ENCODE assay signal across 9 cellular contexts in the genomic region with DNA sequence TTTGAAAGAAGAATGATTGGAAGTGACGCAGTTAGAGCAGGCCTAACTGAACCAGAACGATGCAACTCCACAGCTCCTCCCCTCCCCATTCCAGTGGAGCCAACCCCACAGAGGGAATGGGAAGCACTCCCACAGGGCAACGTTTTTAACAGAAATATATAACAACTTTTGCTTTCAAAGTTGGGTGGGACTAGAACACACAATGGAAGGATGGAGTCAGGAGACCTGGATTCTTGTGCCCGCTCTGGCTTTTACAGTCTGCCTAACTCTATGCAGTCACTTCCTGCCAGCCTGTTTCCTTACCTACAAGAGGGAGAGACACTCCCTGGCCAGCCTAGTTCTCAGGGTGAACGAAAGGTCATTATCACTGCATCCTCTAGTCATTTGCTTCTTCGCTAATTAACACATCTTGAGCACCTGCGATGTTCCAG.
DNase-seq lines count a peak whose midpoint lies in the region; ATAC-seq and TF ChIP-seq lines count a peak whose summit lies in the region.
"Had no signal": no experiment of that assay in that cellular context is flagged by ENCODE, and none has a peak within 500 bp of the region (broad histone marks: within the 10 kb centered on the region; RNA-seq: fewer than 3 reads in every experiment).

No MANE protein-coding gene starts in this region.

- ATAC-seq in Right ventricle myocardium inferior (peak; percentile 27), esophagus mucosa (peak; percentile 70), GM21619 (IDR thresholded peaks at IDR 0.05; ENCODE audit: unreplicated experiment) (no peak)

- intact Hi-C loops in Right ventricle myocardium inferior (cut with DNase I) (no loop called here), cardiac septum (cut with DNase I) (no loop called here)

- H3K27ac ChIP-seq in neutrophil, result peak overlapping the region; percentile 96

- H3K4me1 ChIP-seq in neutrophil (ENCODE audit: control insufficient read depth in 1 of 2, insufficient read depth in 1 of 2, low read depth in 1 of 2, low read length in 1 of 2), result peaks cover 50 to 52% of the 10 kb centered on the region in 2 experiments

- TF ChIP-seq CTCF in neutrophil (IDR thresholded peaks at IDR 0.05), result no peak

- H3K9me3 ChIP-seq in neutrophil, result no peaks in the 10 kb centered on the region

- no peaks in the 10 kb centered on the region for H3K27me3 ChIP-seq in neutrophil

- H3K36me3 ChIP-seq in neutrophil, result no peaks in the 10 kb centered on the region

- H3K4me3 ChIP-seq in neutrophil (ENCODE audit: low read depth in 1 of 2, low read length in 1 of 2), result no peak overlapping the region

- DNase-seq in Right ventricle myocardium inferior (ENCODE audit: missing footprints) (no peak), cardiac septum (ENCODE audit: low spot score) (no peak), HPDE6-E6E7 (ENCODE audit: extremely low spot score) (no peak), HCEC 1CT (no peak)
- no peak for DNase-seq in activated CD4-positive, alpha-beta T cell treated with anti-CD3 and anti-CD28 coated beads, Interleukin-2, amount 50 U/mL, for 1 hour
- DNase-seq: stimulated activated CD4-positive, alpha-beta T cell treated with anti-CD3 and anti-CD28 coated beads, Interleukin-2, amount 100 ng/mL, for 48 hours had no signal
